Comparison of ENCODE assay signal across 21 cellular contexts in genomic region chr21:26117972-26118367, GRCh38. TPM values are rescaled to one million over a fixed set of nuclear protein-coding genes. Genes with fewer than 3 reads are reported as not detected.
A peak's percentile ranks its signal among the peaks of the same experiment; 100 is the strongest.
DNase-seq lines count a peak whose midpoint lies in the region; ATAC-seq and TF ChIP-seq lines count a peak whose summit lies in the region.
"Had no signal": no experiment of that assay in that cellular context is flagged by ENCODE, and none has a peak within 500 bp of the region (broad histone marks: within the 10 kb centered on the region; RNA-seq: fewer than 3 reads in every experiment).

No MANE protein-coding gene starts in this region.

- no peak overlapping the region for H3K4me3 Mint-ChIP-seq in WTC11
- H3K4me3 Mint-ChIP-seq: activated naive CD4-positive, alpha-beta T cell treated with anti-CD3 and anti-CD28 coated beads for 36 hours; activated T-cell treated with anti-CD3 and anti-CD28 coated beads, Interleukin-2, amount 50 U/mL, for 24 hours; CD14-positive monocyte; stimulated activated naive CD8-positive, alpha-beta T cell treated with anti-CD3 and anti-CD28 coated beads, Interleukin-15, Interleukin-2, amounts not matched to agents 100 ng/mL and 50 ng/mL, for 24 hours had no signal

- no peaks in the 10 kb centered on the region for H3K9me3 ChIP-seq in HUES6 (ENCODE audit: control insufficient read depth, insufficient read depth, low read depth, low read length)
- H3K9me3 ChIP-seq: psoas muscle had no signal

- H3K9ac ChIP-seq in HUES6 (ENCODE audit: low read length), result no peak overlapping the region

- no peak for ATAC-seq in WTC11
- ATAC-seq in GM21360 (IDR thresholded peaks at IDR 0.05; ENCODE audit: unreplicated experiment), result no peak
- ATAC-seq: psoas muscle had no signal

- no peaks in the 10 kb centered on the region for H3K9me3 Mint-ChIP-seq in WTC11
- H3K9me3 Mint-ChIP-seq: activated naive CD4-positive, alpha-beta T cell treated with anti-CD3 and anti-CD28 coated beads for 36 hours; activated T-cell treated with anti-CD3 and anti-CD28 coated beads, Interleukin-2, amount 50 U/mL, for 24 hours; CD14-positive monocyte; stimulated activated naive CD8-positive, alpha-beta T cell treated with anti-CD3 and anti-CD28 coated beads, Interleukin-15, Interleukin-2, amounts not matched to agents 100 ng/mL and 50 ng/mL, for 24 hours had no signal

- H3K27ac ChIP-seq in HUES6 (ENCODE audit: low read depth, low read length), result 0 out of 2 replicates have a peak overlapping the region, but pooled peaks have one; percentile 46
- peak overlapping the region; percentile 95 for H3K27ac ChIP-seq in layer of hippocampus (ENCODE audit: low read depth, low read length)
- H3K27ac ChIP-seq: psoas muscle had no signal

- no peak for DNase-seq in WTC11 (ENCODE audit: low spot score)
- peak; percentile 72 for DNase-seq in superior temporal gyrus (ENCODE audit: extremely low spot score)
- no peak for DNase-seq in RPMI8226
- no peak for DNase-seq in NAMALWA (ENCODE audit: low spot score)
- DNase-seq: activated CD4-positive, alpha-beta T cell treated with anti-CD3 and anti-CD28 coated beads for 1 hour; activated CD8-positive, alpha-beta memory T cell treated with anti-CD3 and anti-CD28 coated beads for 24 hours; activated naive CD4-positive, alpha-beta T cell treated with anti-CD3 and anti-CD28 coated beads for 36 hours; activated T-cell treated with anti-CD3 and anti-CD28 coated beads, Interleukin-2, amount 50 U/mL, for 24 hours; aorta; DMS 273 treated with DMSO at 0.1 percent for 48 hours; islet precursor cell; NCI-H2171; NCI-H524 treated with DMSO at 0.1 percent for 48 hours; psoas muscle; stimulated activated CD4-positive, alpha-beta T cell treated with anti-CD3 and anti-CD28 coated beads, Interleukin-4, amount 100 ng/mL, for 1 hour had no signal

- POLR2A ChIA-PET in WTC11 (lab: Charles Lee), result no interaction called here

- no peaks in the 10 kb centered on the region for H3K36me3 Mint-ChIP-seq in WTC11
- H3K36me3 Mint-ChIP-seq: CD14-positive monocyte had no signal

- H3K36me3 ChIP-seq in HUES6 (ENCODE audit: control insufficient read depth, insufficient read depth, low read length), result no peaks in the 10 kb centered on the region; the same call in 1 of the 2 replicates

- no peaks in the 10 kb centered on the region for H3K27me3 Mint-ChIP-seq in WTC11 (ENCODE audit: low read depth)
- H3K27me3 Mint-ChIP-seq: activated T-cell treated with anti-CD3 and anti-CD28 coated beads, Interleukin-2, amount 50 U/mL, for 24 hours; stimulated activated naive CD8-positive, alpha-beta T cell treated with anti-CD3 and anti-CD28 coated beads, Interleukin-15, Interleukin-2, amounts not matched to agents 100 ng/mL and 50 ng/mL, for 24 hours had no signal

- CTCF ChIA-PET in WTC11 (lab: Charles Lee), result no interaction called here

- peaks cover 75% of the 10 kb centered on the region for H3K4me1 ChIP-seq in HUES6 (ENCODE audit: control insufficient read depth, insufficient read depth, low read length)

- peaks cover 92% of the 10 kb centered on the region for H3K4me1 Mint-ChIP-seq in WTC11

- H3K27me3 ChIP-seq in HUES6 (ENCODE audit: control insufficient read depth, insufficient read depth, low read length), result no peaks in the 10 kb centered on the region
- H3K27me3 ChIP-seq in layer of hippocampus (ENCODE audit: control insufficient read depth, insufficient read depth, low read length), result no peaks in the 10 kb centered on the region

- H3K27ac Mint-ChIP-seq in WTC11, result peak overlapping the region; percentile 91
- H3K27ac Mint-ChIP-seq: activated naive CD4-positive, alpha-beta T cell treated with anti-CD3 and anti-CD28 coated beads for 36 hours; activated T-cell treated with anti-CD3 and anti-CD28 coated beads, Interleukin-2, amount 50 U/mL, for 24 hours; stimulated activated naive CD8-positive, alpha-beta T cell treated with anti-CD3 and anti-CD28 coated beads, Interleukin-15, Interleukin-2, amounts not matched to agents 100 ng/mL and 50 ng/mL, for 24 hours had no signal

- no peak for TF ChIP-seq CTCF in WTC11 (IDR thresholded peaks at IDR 0.05)

- no peak overlapping the region for H3K4me3 ChIP-seq in HUES6 (ENCODE audit: low read depth, low read length)
- H3K4me3 ChIP-seq: lung, psoas muscle had no signal

TF ChIP-seq in WTC11, 78 proteins besides CTCF, POLR2A, EP300 and RAD21:
- no peak for TF ChIP-seq GRHL2 (CRISPR knock-in tag; IDR thresholded peaks at IDR 0.05; ENCODE audit: insufficient replicate concordance, severe bottlenecking)

RNA-seq across cellular contexts. Expression of gene APP, which starts 52.6 kb away (rescaled TPM):
- 560 to 657 TPM (median 656 TPM) in 3 replicates for total RNA-seq in WTC11 (2021)
